Comparison of ENCODE assay signal across 11 cellular contexts in the genomic region with DNA sequence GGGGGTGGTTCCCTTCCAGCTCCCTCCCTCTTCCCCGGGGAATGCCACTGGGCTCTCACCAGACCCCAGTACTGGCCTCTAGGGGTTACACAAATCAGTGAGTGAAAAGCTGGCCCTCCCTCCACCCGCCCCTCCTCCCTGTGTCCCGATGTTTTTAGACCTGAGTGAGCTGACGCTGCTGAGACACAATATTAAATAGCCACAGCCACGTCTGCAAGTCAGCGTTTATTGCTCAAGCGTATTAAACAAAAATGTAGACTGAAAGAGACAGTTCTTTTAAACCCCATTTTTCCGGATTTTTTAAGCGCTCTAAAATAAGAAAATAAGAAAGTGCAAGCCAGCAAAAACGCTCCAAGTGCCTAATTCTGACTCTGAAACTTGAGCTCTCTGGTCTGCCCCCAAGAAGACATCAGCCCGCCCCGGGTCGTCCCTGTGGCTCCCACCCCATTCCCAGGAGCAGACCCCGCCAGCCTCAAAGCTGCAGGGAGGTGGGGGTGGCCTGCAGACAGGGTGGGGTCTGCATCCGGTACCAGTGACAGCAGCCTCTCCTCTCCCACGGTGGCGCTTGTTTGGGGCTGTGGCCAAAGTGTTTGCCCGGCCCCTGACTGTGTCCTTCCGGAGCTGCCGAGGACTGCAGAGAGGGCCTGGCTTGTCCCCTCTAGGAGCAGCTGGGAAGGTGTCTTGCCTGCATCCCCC. TPM values are rescaled to one million over a fixed set of nuclear protein-coding genes. Genes with fewer than 3 reads are reported as not detected.
DNase-seq lines count a peak whose midpoint lies in the region; ATAC-seq, FAIRE-seq and TF ChIP-seq lines count a peak whose summit lies in the region.
"Had no signal": no experiment of that assay in that cellular context is flagged by ENCODE, and none has a peak within 500 bp of the region (broad histone marks: within the 10 kb centered on the region; RNA-seq: fewer than 3 reads in every experiment).

No MANE protein-coding gene starts in this region.

- peak; percentile 3 for DNase-seq in MCF 10A (ENCODE audit: unreplicated experiment)
- no peak for DNase-seq in breast epithelium (ENCODE audit: low spot score in 2 of 2)
- DNase-seq in WTC11 (ENCODE audit: low spot score), result peak; percentile 59
- peak; percentile 58 for DNase-seq in urothelium cell line (ENCODE audit: low spot score)
- DNase-seq in GM19240 (ENCODE audit: insufficient read length, low spot score), result no peak
- DNase-seq in omental fat pad (ENCODE audit: low spot score), result no peak
- DNase-seq in gastrocnemius medialis, result no peak
- DNase-seq: CD4-positive, alpha-beta T cell; SIG-M5; stimulated activated CD4-positive, alpha-beta T cell treated with anti-CD3 and anti-CD28 coated beads, Interleukin-15, amount 100 ng/mL, for 24 hours had no signal

- no peaks in the 10 kb centered on the region for H3K36me3 ChIP-seq in breast epithelium
- H3K36me3 ChIP-seq in gastrocnemius medialis, result no peaks in the 10 kb centered on the region

- H3K4me3 Mint-ChIP-seq in MCF 10A (ENCODE audit: unreplicated experiment), result no peak overlapping the region
- H3K4me3 Mint-ChIP-seq in WTC11, result peak overlapping the region; percentile 68
- H3K4me3 Mint-ChIP-seq: CD4-positive, alpha-beta T cell had no signal

- H3K9me3 Mint-ChIP-seq in MCF 10A (ENCODE audit: unreplicated experiment), result no peaks in the 10 kb centered on the region
- no peaks in the 10 kb centered on the region for H3K9me3 Mint-ChIP-seq in WTC11
- H3K9me3 Mint-ChIP-seq: CD4-positive, alpha-beta T cell had no signal

- in situ Hi-C loops in gastrocnemius medialis (cut with MboI; ENCODE audit: low sequenced_read_pairs in 4 of 4), result no loop called here

- TF ChIP-seq POLR2A in breast epithelium (IDR thresholded peaks at IDR 0.05) (no peak), gastrocnemius medialis (IDR thresholded peaks at IDR 0.05) (no peak)

- H3K4me1 Mint-ChIP-seq in MCF 10A (ENCODE audit: insufficient read depth, unreplicated experiment) (no peaks in the 10 kb centered on the region), WTC11 (peaks cover 12% of the 10 kb centered on the region)

- intact Hi-C loops in MCF 10A (cut with micrococcal nuclease), result no loop called here
- intact Hi-C loops in breast epithelium (cut with DNase I; ENCODE audit: low total_unique reads), result loop anchor here (10.0 kb wide), 1 partner anchor 295 kb away; no protein-coding TSS in a partner anchor
- intact Hi-C loops in gastrocnemius medialis (cut with DNase I; ENCODE audit: low total_unique reads), result no loop called here

- CTCF ChIA-PET in MCF 10A (lab: Yijun Ruan, JAX), result interaction anchor here (0.6 to 1.2 kb wide), 2 partner anchors 28 to 89 kb away, joined by 3 read pairs; no protein-coding TSS in a partner anchor
- CTCF ChIA-PET in WTC11 (lab: Charles Lee), result interaction anchor here (0.6 to 2.3 kb wide), 35 partner anchors 11 to 449 kb away, joined by 3 to 22 read pairs (median 4); a partner anchor contains a TSS

- H3K27me3 ChIP-seq in breast epithelium (peaks cover 6 to 41% of the 10 kb centered on the region in 2 donors), gastrocnemius medialis (peaks cover 29 to 42% (median 40%) of the 10 kb centered on the region in 3 donors)

- POLR2A ChIA-PET in MCF 10A (lab: Yijun Ruan, JAX) (interaction anchor here (0.7 kb wide), 1 partner anchor 146 kb away, joined by 4 read pairs; no protein-coding TSS in a partner anchor), WTC11 (lab: Charles Lee) (interaction anchor here (0.6 kb wide), 1 partner anchor 45 kb away, joined by 5 read pairs; no protein-coding TSS in a partner anchor)

- FAIRE-seq in urothelium cell line (lab: Jason Lieb, UNC), result no peak

- H3K9me3 ChIP-seq in breast epithelium (peaks cover under 1 to 3% of the 10 kb centered on the region in 2 donors), iPS-18c (ENCODE audit: control insufficient read depth, insufficient read depth, low read length) (no peaks in the 10 kb centered on the region), gastrocnemius medialis (no peaks in the 10 kb centered on the region)

- TF ChIP-seq CTCF in MCF 10A (IDR thresholded peaks at IDR 0.05; ENCODE audit: unreplicated experiment), result no peak
- no peak for TF ChIP-seq CTCF in breast epithelium (IDR thresholded peaks at IDR 0.05)
- TF ChIP-seq CTCF in WTC11 (IDR thresholded peaks at IDR 0.05), result no peak
- no peak for TF ChIP-seq CTCF in omental fat pad (IDR thresholded peaks at IDR 0.05)
- no peak for TF ChIP-seq CTCF in gastrocnemius medialis (IDR thresholded peaks at IDR 0.05 in 4 of 5, conservative IDR thresholded peaks at IDR 0.05 in 1 of 5)

- H3K36me3 Mint-ChIP-seq in MCF 10A (ENCODE audit: insufficient read depth, unreplicated experiment), result no peaks in the 10 kb centered on the region
- no peaks in the 10 kb centered on the region for H3K36me3 Mint-ChIP-seq in WTC11

- no peak overlapping the region for H3K27ac Mint-ChIP-seq in MCF 10A (ENCODE audit: low read depth, unreplicated experiment)
- H3K27ac Mint-ChIP-seq in WTC11, result no peak overlapping the region
- H3K27ac Mint-ChIP-seq: CD4-positive, alpha-beta T cell had no signal

- H3K4me3 ChIP-seq in breast epithelium (peak overlapping the region in 1 of 3 donors; percentile 57), iPS-18c (ENCODE audit: insufficient read depth, low read depth, low read length) (peak overlapping the region; percentile 24; the same call in 1 of the 2 replicates), gastrocnemius medialis (no peak overlapping the region)

- ATAC-seq in WTC11, result peak; percentile 74
- ATAC-seq in omental fat pad (ENCODE audit: low FRiP score), result no peak
- ATAC-seq in gastrocnemius medialis, result no peak

- no peaks in the 10 kb centered on the region for H3K4me1 ChIP-seq in breast epithelium
- no peaks in the 10 kb centered on the region for H3K4me1 ChIP-seq in gastrocnemius medialis

- no peak overlapping the region for H3K27ac ChIP-seq in breast epithelium
- no peak overlapping the region for H3K27ac ChIP-seq in gastrocnemius medialis

- no TSS peak for BruUV-seq in MCF 10A (replicated peaks; lab: Mats Ljungman, UMichigan)

- H3K27me3 Mint-ChIP-seq in MCF 10A (ENCODE audit: insufficient read depth, unreplicated experiment) (no peaks in the 10 kb centered on the region), WTC11 (ENCODE audit: low read depth) (peaks cover 22% of the 10 kb centered on the region)

TF ChIP-seq in WTC11, 78 proteins besides CTCF, POLR2A, EP300 and RAD21:
- TF ChIP-seq ETV6 (CRISPR knock-in tag; IDR thresholded peaks at IDR 0.05), result 0 out of 2 replicates have a peak, but pooled peaks have one; percentile 13
- TF ChIP-seq, protein P1, sequence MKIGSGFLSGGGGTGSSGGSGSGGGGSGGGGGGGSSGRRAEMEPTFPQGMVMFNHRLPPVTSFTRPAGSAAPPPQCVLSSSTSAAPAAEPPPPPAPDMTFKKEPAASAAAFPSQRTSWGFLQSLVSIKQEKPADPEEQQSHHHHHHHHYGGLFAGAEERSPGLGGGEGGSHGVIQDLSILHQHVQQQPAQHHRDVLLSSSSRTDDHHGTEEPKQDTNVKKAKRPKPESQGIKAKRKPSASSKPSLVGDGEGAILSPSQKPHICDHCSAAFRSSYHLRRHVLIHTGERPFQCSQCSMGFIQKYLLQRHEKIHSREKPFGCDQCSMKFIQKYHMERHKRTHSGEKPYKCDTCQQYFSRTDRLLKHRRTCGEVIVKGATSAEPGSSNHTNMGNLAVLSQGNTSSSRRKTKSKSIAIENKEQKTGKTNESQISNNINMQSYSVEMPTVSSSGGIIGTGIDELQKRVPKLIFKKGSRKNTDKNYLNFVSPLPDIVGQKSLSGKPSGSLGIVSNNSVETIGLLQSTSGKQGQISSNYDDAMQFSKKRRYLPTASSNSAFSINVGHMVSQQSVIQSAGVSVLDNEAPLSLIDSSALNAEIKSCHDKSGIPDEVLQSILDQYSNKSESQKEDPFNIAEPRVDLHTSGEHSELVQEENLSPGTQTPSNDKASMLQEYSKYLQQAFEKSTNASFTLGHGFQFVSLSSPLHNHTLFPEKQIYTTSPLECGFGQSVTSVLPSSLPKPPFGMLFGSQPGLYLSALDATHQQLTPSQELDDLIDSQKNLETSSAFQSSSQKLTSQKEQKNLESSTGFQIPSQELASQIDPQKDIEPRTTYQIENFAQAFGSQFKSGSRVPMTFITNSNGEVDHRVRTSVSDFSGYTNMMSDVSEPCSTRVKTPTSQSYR (CRISPR knock-in tag; IDR thresholded peaks at IDR 0.05), result no peak

RNA-seq across cellular contexts. Expression of a gene that starts 1.2 kb away (rescaled TPM):
- total RNA-seq in MCF 10A (2022) (not detected in 2 replicates), breast epithelium (not detected), WTC11 (2021) (0.30 TPM in 1 of 3 replicates, not detected in the others), omental fat pad (not detected), gastrocnemius medialis (not detected)
- total RNA-seq: CD4-positive, alpha-beta T cell had no signal

RNA-seq across cellular contexts. Expression of a gene that starts 25.9 kb away (rescaled TPM):
- total RNA-seq in MCF 10A (2022) (not detected in 2 replicates), breast epithelium (under 1 TPM in 1 of 3 donors, not detected in 2; 0.15 TPM), WTC11 (2021) (0.13 to 0.16 TPM (median 0.16 TPM) in 3 replicates), omental fat pad (under 1 TPM in 1 of 4 donors, not detected in 3; 0.44 TPM), gastrocnemius medialis (under 1 TPM in 1 of 4 donors, not detected in 3; 0.42 TPM)

RNA-seq across cellular contexts. Expression of a gene that starts 30.5 kb away (rescaled TPM):
- total RNA-seq in MCF 10A (2022) (not detected in 2 replicates), breast epithelium (under 1 TPM; 0.16 to 0.44 (median 0.33) TPM), WTC11 (2021) (not detected in 3 replicates), omental fat pad (1 to 10 TPM in 2 of 4 donors, under 1 TPM in 2; 0.36 to 2.5 (median 0.97) TPM), gastrocnemius medialis (under 1 TPM in 1 of 4 donors, not detected in 3; 0.25 TPM)
- total RNA-seq: CD4-positive, alpha-beta T cell had no signal

RNA-seq across cellular contexts. Expression of a gene that starts 46.8 kb away (rescaled TPM):
- total RNA-seq in MCF 10A (2022), result not detected in 2 replicates
- not detected for total RNA-seq in breast epithelium
- total RNA-seq in WTC11 (2021), result 0.23 to 0.34 TPM (median 0.24 TPM) in 3 replicates
- not detected for total RNA-seq in omental fat pad
- not detected for total RNA-seq in gastrocnemius medialis
- total RNA-seq: CD4-positive, alpha-beta T cell had no signal

Comparison
In these comparisons a context has a peak if more than half of its experiments do, and no peak if none do; other contexts are left out.
1. DNase-seq: peak in MCF 10A (single experiment), WTC11 (single experiment) and urothelium cell line (single experiment); none in breast epithelium (0 of 2), GM19240 (single experiment), omental fat pad (single experiment) and gastrocnemius medialis (0 of 2).